11 cellular contexts compared by ENCODE assay signal in the genomic region with DNA sequence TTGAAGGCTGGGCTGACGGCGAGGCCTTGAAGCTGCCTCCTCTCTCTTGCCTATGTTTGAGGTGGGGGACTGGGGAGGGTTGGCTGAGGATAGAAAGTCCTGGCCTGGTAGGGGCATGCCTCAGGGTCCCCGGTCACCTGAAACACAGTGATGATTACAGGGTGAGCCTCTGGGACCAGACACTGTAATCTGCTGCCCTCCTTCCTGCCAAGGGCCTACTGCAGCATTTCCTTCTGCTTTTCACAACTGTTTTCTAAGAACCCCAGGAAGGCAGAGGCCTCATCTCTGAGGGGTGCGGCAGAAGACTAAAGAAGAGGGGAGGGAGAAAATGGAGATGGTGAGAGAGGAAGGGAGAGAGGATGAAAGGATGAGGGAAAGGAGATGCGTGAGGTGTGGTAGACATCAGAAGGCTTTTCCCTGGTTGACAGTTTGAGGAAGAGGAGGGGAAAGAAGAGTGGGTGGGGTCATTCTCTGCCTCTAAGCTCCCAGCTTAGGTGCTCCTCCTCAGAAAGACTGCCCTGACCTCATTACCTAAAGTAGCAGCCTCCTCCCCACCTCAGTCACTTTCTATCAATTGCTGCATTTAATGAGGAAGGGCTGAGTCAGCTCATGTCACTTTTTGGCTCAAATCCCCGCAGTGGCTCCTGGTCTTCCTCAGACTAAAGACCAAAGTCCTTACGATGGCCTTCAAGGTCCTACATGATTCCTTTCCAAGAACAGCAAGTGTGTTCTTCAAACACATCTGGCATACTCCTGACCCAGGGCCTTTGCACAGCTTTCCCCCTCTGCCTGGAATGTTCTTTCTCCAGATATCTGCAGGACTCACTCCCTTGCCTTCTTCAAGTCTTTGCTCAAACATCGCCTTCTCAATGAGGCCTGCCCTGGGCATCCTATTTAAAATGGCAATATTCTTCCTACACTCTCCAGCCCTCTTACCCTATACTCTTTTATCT. TPM values are rescaled to one million over a fixed set of nuclear protein-coding genes. Genes with fewer than 3 reads are reported as not detected.
DNase-seq lines count a peak whose midpoint lies in the region; ATAC-seq and TF ChIP-seq lines count a peak whose summit lies in the region.
"Had no signal": no experiment of that assay in that cellular context is flagged by ENCODE, and none has a peak within 500 bp of the region (broad histone marks: within the 10 kb centered on the region; RNA-seq: fewer than 3 reads in every experiment).

No MANE protein-coding gene starts in this region.

- H3K36me3 ChIP-seq in hepatocyte (replicated peaks; ENCODE audit: insufficient read depth, low read depth), result no peaks in the 10 kb centered on the region
- no peaks in the 10 kb centered on the region for H3K36me3 ChIP-seq in upper lobe of left lung
- H3K36me3 ChIP-seq: SJSA1 had no signal

- no peak for TF ChIP-seq POLR2A in upper lobe of left lung (IDR thresholded peaks at IDR 0.05)

- H2AFZ ChIP-seq in hepatocyte, result no peak overlapping the region

- H3K27ac ChIP-seq in RWPE1, result peak overlapping the region; percentile 60; the same call in 1 of the 2 replicates
- H3K27ac ChIP-seq in hepatocyte, result peak overlapping the region; percentile 95
- peak overlapping the region in 3 of 4 donors; percentile 66 to 79 (median 78) for H3K27ac ChIP-seq in upper lobe of left lung
- H3K27ac ChIP-seq: foreskin keratinocyte, SJSA1 had no signal

- H3K79me2 ChIP-seq in hepatocyte, result no peaks in the 10 kb centered on the region

- 76% methylated on average over 8 of the region's 8 CpGs for WGBS in hepatocyte (ENCODE audit: low lambda C conversion rate, missing lambda C conversion rate)
- WGBS in upper lobe of left lung, 2 donors, result 70 to 75% methylated on average over 6 to 8 of the region's 8 CpGs

- CTCF ChIA-PET in RWPE1 (lab: Yijun Ruan, JAX), result interaction anchor here (0.5 kb wide), 1 partner anchor 165 kb away, joined by 3 read pairs; no protein-coding TSS in a partner anchor

- H3K9me3 ChIP-seq in hepatocyte (ENCODE audit: low read depth) (no peaks in the 10 kb centered on the region), upper lobe of left lung (no peaks in the 10 kb centered on the region)
- H3K9me3 ChIP-seq: SJSA1 had no signal

- no peaks in the 10 kb centered on the region for H3K27me3 ChIP-seq in hepatocyte
- no peaks in the 10 kb centered on the region for H3K27me3 ChIP-seq in upper lobe of left lung
- H3K27me3 ChIP-seq: SJSA1 had no signal

- H3K9me2 ChIP-seq in hepatocyte (replicated peaks; ENCODE audit: insufficient read depth), result no peaks in the 10 kb centered on the region

- H4K20me1 ChIP-seq in hepatocyte (ENCODE audit: insufficient read depth, poor library complexity, severe bottlenecking), result no peaks in the 10 kb centered on the region

- no peak overlapping the region for H3K4me3 ChIP-seq in hepatocyte
- no peak overlapping the region for H3K4me3 ChIP-seq in upper lobe of left lung
- H3K4me3 ChIP-seq: SJSA1 had no signal

- DNase-seq in left cardiac atrium (peak; percentile 6), Right ventricle myocardium superior (no peak), RWPE1 (ENCODE audit: low spot score) (no peak), hepatocyte (ENCODE audit: low spot score) (no peak), upper lobe of left lung (no peak), foreskin melanocyte (no peak), NCI-H2196 (lab: John Stamatoyannopoulos, UW; ENCODE audit: unreplicated experiment) (no peak)
- DNase-seq: foreskin keratinocyte, NCI-H1694 had no signal

- POLR2A ChIA-PET in RWPE1 (lab: Yijun Ruan, JAX; ENCODE audit: low non-redundant PET), result no interaction called here

- TF ChIP-seq EP300 in upper lobe of left lung (IDR thresholded peaks at IDR 0.05), result no peak

- no peak for ATAC-seq in left cardiac atrium
- no peak for ATAC-seq in Right ventricle myocardium superior (ENCODE audit: poor library complexity)
- ATAC-seq in upper lobe of left lung (ENCODE audit: low FRiP score in 2 of 2), result peak in 1 of 2 donors; percentile 28
- ATAC-seq in HG03469 (IDR thresholded peaks at IDR 0.05; ENCODE audit: unreplicated experiment), result no peak

- intact Hi-C loops in left cardiac atrium (cut with DNase I), result no loop called here
- intact Hi-C loops in Right ventricle myocardium superior (cut with DNase I), result no loop called here

- TF ChIP-seq CTCF in RWPE1 (conservative IDR thresholded peaks at IDR 0.05; ENCODE audit: low read depth) (no peak), hepatocyte (IDR thresholded peaks at IDR 0.05; ENCODE audit: poor library complexity) (no peak), upper lobe of left lung (IDR thresholded peaks at IDR 0.05) (no peak)

- H3K4me2 ChIP-seq in hepatocyte, result no peak overlapping the region

- H3K4me1 ChIP-seq in hepatocyte (ENCODE audit: insufficient read depth), result peaks cover 51% of the 10 kb centered on the region
- peaks cover 31 to 59% (median 37%) of the 10 kb centered on the region in 4 donors for H3K4me1 ChIP-seq in upper lobe of left lung
- H3K4me1 ChIP-seq: foreskin keratinocyte had no signal

RNA-seq across cellular contexts. Expression of gene VEGFA, which starts 29.9 kb away (rescaled TPM):
- total RNA-seq in left cardiac atrium (100 to 1,000 TPM; 168 to 212 TPM), Right ventricle myocardium superior (230 TPM), hepatocyte (165 and 179 TPM in 2 replicates), upper lobe of left lung (100 to 1,000 TPM; 129 to 564 (median 261) TPM)
- 129 and 148 TPM in 2 replicates for polyA plus RNA-seq in hepatocyte
